Comparison of ENCODE assay signal across 11 cellular contexts in genomic region chr13:114259974-114260373, GRCh38. TPM values are rescaled to one million over a fixed set of nuclear protein-coding genes. Genes with fewer than 3 reads are reported as not detected.
A peak's percentile ranks its signal among the peaks of the same experiment; 100 is the strongest.
DNase-seq lines count a peak whose midpoint lies in the region; ATAC-seq and TF ChIP-seq lines count a peak whose summit lies in the region.
"Had no signal": no experiment of that assay in that cellular context is flagged by ENCODE, and none has a peak within 500 bp of the region (broad histone marks: within the 10 kb centered on the region; RNA-seq: fewer than 3 reads in every experiment).

No MANE protein-coding gene starts in this region.

- H3K27me3 Mint-ChIP-seq in activated T-cell treated with anti-CD3 and anti-CD28 coated beads, Interleukin-2, amount 50 U/mL, for 24 hours: no peaks in the 10 kb centered on the region

- ATAC-seq in HG03460 (IDR thresholded peaks at IDR 0.05; ENCODE audit: unreplicated experiment) (peak; percentile 53), GM21360 (IDR thresholded peaks at IDR 0.05; ENCODE audit: unreplicated experiment) (no peak)

- no peak for TF ChIP-seq CTCF in vagina (IDR thresholded peaks at IDR 0.05)

- H3K4me1 ChIP-seq in skeletal muscle tissue (ENCODE audit: control insufficient read depth in 3 of 3, insufficient read depth in 3 of 3, low read length in 3 of 3): peaks cover 0 to 17% (median 8%) of the 10 kb centered on the region in 3 donors
- no peaks in the 10 kb centered on the region for H3K4me1 ChIP-seq in vagina

- H3K27ac ChIP-seq in skeletal muscle tissue (ENCODE audit: low read depth, low read length) (peak overlapping the region; percentile 64), vagina (no peak overlapping the region)
- H3K27ac ChIP-seq: thoracic aorta had no signal

- H3K4me3 Mint-ChIP-seq in activated T-cell treated with anti-CD3 and anti-CD28 coated beads, Interleukin-2, amount 50 U/mL, for 24 hours: no peak overlapping the region

- peak overlapping the region; percentile 76 for H3K27ac Mint-ChIP-seq in activated T-cell treated with anti-CD3 and anti-CD28 coated beads, Interleukin-2, amount 50 U/mL, for 24 hours

- H3K27me3 ChIP-seq in skeletal muscle tissue (ENCODE audit: control insufficient read depth in 3 of 3, insufficient read depth in 3 of 3, low read length in 3 of 3): no peaks in the 10 kb centered on the region
- no peaks in the 10 kb centered on the region for H3K27me3 ChIP-seq in vagina

- H3K9ac ChIP-seq in skeletal muscle tissue (ENCODE audit: low read depth in 1 of 3, low read length in 3 of 3): no peak overlapping the region

- H3K9me3 ChIP-seq in skeletal muscle tissue (ENCODE audit: control insufficient read depth in 3 of 3, low read length in 3 of 3) (no peaks in the 10 kb centered on the region), vagina (no peaks in the 10 kb centered on the region)
- H3K9me3 ChIP-seq: thoracic aorta had no signal

- intact Hi-C loops in vagina (cut with DNase I): no loop called here

- DNase-seq in activated T-cell treated with anti-CD3 and anti-CD28 coated beads, Interleukin-2, amount 50 U/mL, for 24 hours: no peak
- no peak for DNase-seq in activated T-cell treated with anti-CD3 and anti-CD28 coated beads, Interleukin-2, amount 50 U/mL, for 48 hours
- peak; percentile 69 for DNase-seq in NCI-H748 treated with DMSO at 0.1 percent for 48 hours (lab: John Stamatoyannopoulos, UW)
- DNase-seq in vagina (ENCODE audit: extremely low spot score in 2 of 2): no peak
- DNase-seq in NCI-H2227 treated with DMSO at 0.1 percent for 48 hours (lab: John Stamatoyannopoulos, UW): no peak
- DNase-seq: activated effector memory CD4-positive, alpha-beta T cell treated with anti-CD3 and anti-CD28 coated beads, Interleukin-2, amount 50 U/mL, for 16 hours; cortex of kidney had no signal

- peaks cover 45% of the 10 kb centered on the region for H3K4me1 Mint-ChIP-seq in activated T-cell treated with anti-CD3 and anti-CD28 coated beads, Interleukin-2, amount 50 U/mL, for 24 hours (ENCODE audit: low read depth)

- H3K36me3 Mint-ChIP-seq in activated T-cell treated with anti-CD3 and anti-CD28 coated beads, Interleukin-2, amount 50 U/mL, for 24 hours (ENCODE audit: low read depth): peaks cover 97% of the 10 kb centered on the region

- H3K36me3 ChIP-seq in skeletal muscle tissue (ENCODE audit: control insufficient read depth in 3 of 3, insufficient read depth in 3 of 3, low read length in 3 of 3): peaks cover 36 to 81% (median 73%) of the 10 kb centered on the region in 3 donors
- H3K36me3 ChIP-seq in vagina: peaks cover 0 to 81% of the 10 kb centered on the region in 2 donors

- no peak overlapping the region for H3K4me3 ChIP-seq in skeletal muscle tissue (ENCODE audit: low read length in 3 of 3)
- H3K4me3 ChIP-seq in vagina: no peak overlapping the region
- H3K4me3 ChIP-seq: thoracic aorta had no signal

- H3K9me3 Mint-ChIP-seq in activated T-cell treated with anti-CD3 and anti-CD28 coated beads, Interleukin-2, amount 50 U/mL, for 24 hours: no peaks in the 10 kb centered on the region

- TF ChIP-seq POLR2A in vagina (IDR thresholded peaks at IDR 0.05): no peak

RNA-seq across cellular contexts. Expression of gene UPF3A, which starts 21.4 kb away (rescaled TPM):
- total RNA-seq in skeletal muscle tissue (14.1 TPM), vagina (31.2 TPM)

RNA-seq across cellular contexts. Expression of gene CDC16, which starts 25.3 kb away (rescaled TPM):
- 64.2 TPM for total RNA-seq in skeletal muscle tissue
- 60.9 TPM for total RNA-seq in vagina

RNA-seq across cellular contexts. Expression of gene CHAMP1, which starts 54.3 kb away (rescaled TPM):
- total RNA-seq in skeletal muscle tissue (5.2 TPM), vagina (19.9 TPM)
